In genomic region chr17:43994272-43995149, GRCh38 we compare ENCODE assay signal across 8 cellular contexts. TPM values are rescaled to one million over a fixed set of nuclear protein-coding genes. Genes with fewer than 3 reads are reported as not detected.
DNase-seq lines count a peak whose midpoint lies in the region; ATAC-seq, FAIRE-seq and TF ChIP-seq lines count a peak whose summit lies in the region.

No MANE protein-coding gene starts in this region.

- DNase-seq in BE2C (peak; percentile 85), H4 (ENCODE audit: low spot score) (peak; percentile 48), RKO (ENCODE audit: low spot score) (peak; percentile 48), activated gamma-delta T cell treated with Interleukin-2 at 50 U/mL for 16 hours (peak; percentile 56), frontal cortex (ENCODE audit: low spot score in 2 of 2) (peak; percentile 63 to 82), neuronal stem cell (ENCODE audit: low spot score) (no peak), tibial nerve (ENCODE audit: low spot score in 2 of 2) (peak in 1 of 2 donors; percentile 40)

- no peaks in the 10 kb centered on the region for H3K9me3 ChIP-seq in BE2C
- no peaks in the 10 kb centered on the region for H3K9me3 ChIP-seq in neuronal stem cell (replicated peaks in 1 of 2; ENCODE audit: control insufficient read depth in 2 of 2, insufficient read depth in 1 of 2, low read depth in 1 of 2, low read length in 2 of 2)
- no peaks in the 10 kb centered on the region for H3K9me3 ChIP-seq in tibial nerve

- H3K27ac ChIP-seq in neuronal stem cell (replicated peaks; ENCODE audit: low read length) (no peak overlapping the region), tibial nerve (no peak overlapping the region)

- H3K79me1 ChIP-seq in neuronal stem cell (ENCODE audit: low read depth, low read length): no peaks in the 10 kb centered on the region

- H3K4me1 ChIP-seq in BE2C: no peaks in the 10 kb centered on the region
- peaks cover 2 to 3% of the 10 kb centered on the region in 2 donors for H3K4me1 ChIP-seq in neuronal stem cell (ENCODE audit: control insufficient read depth in 2 of 2, insufficient read depth in 1 of 2, low read depth in 1 of 2, low read length in 2 of 2)
- H3K4me1 ChIP-seq in tibial nerve: peaks cover 0 to 11% (median 7%) of the 10 kb centered on the region in 4 donors

- no peak overlapping the region for H3K14ac ChIP-seq in neuronal stem cell (ENCODE audit: low read length)

- peak overlapping the region; percentile 70 for H3K9ac ChIP-seq in neuronal stem cell (ENCODE audit: low read depth, low read length, poor library complexity)

- H2BK12ac ChIP-seq in neuronal stem cell (ENCODE audit: low read length): no peak overlapping the region

- WGBS in neuronal stem cell (ENCODE audit: extremely low coverage in 2 of 2, insufficient read length in 2 of 2, insufficient replicate concordance in 1 of 2), 2 donors: no CpG with 5 or more reads among the region's 52 CpGs
- WGBS in tibial nerve, 2 donors: 5 to 8% methylated on average over 34 to 45 of the region's 52 CpGs

- H2AK5ac ChIP-seq in neuronal stem cell (ENCODE audit: low read depth, low read length): peak overlapping the region; percentile 24

- no peak overlapping the region for H2BK120ac ChIP-seq in neuronal stem cell (ENCODE audit: low read depth, low read length)

- FAIRE-seq in frontal cortex (lab: Jason Lieb, UNC): no peak

- H3K18ac ChIP-seq in neuronal stem cell (ENCODE audit: low read length): peak overlapping the region; percentile 95

- peak overlapping the region; percentile 74 for H2BK15ac ChIP-seq in neuronal stem cell (ENCODE audit: low read length)

- H3K4me3 ChIP-seq in BE2C (ENCODE audit: low read depth, low read length) (peak overlapping the region; percentile 54), neuronal stem cell (ENCODE audit: low read length in 2 of 2) (peak overlapping the region; percentile 4 to 71), tibial nerve (peak overlapping the region in 2 of 4 donors; percentile 20 to 29)

- no peak overlapping the region for H4K8ac ChIP-seq in neuronal stem cell (ENCODE audit: low read depth, low read length)

- no peak overlapping the region for H4K91ac ChIP-seq in neuronal stem cell (ENCODE audit: low read depth, low read length, poor library complexity)

- no peak for ATAC-seq in GM19351 (IDR thresholded peaks at IDR 0.05; ENCODE audit: unreplicated experiment)

- H3K4me2 ChIP-seq in neuronal stem cell (ENCODE audit: insufficient read depth, low read length, poor library complexity, severe bottlenecking): peak overlapping the region; percentile 76

- no peak for TF ChIP-seq EP300 in tibial nerve (IDR thresholded peaks at IDR 0.05)

- no peak for TF ChIP-seq POLR2A in tibial nerve (IDR thresholded peaks at IDR 0.05)

- peak overlapping the region; percentile 93 for H2AFZ ChIP-seq in neuronal stem cell (ENCODE audit: low read length)

- peak overlapping the region; percentile 81 for H3K23ac ChIP-seq in neuronal stem cell (ENCODE audit: low read depth, low read length, poor library complexity)

- H3K4ac ChIP-seq in neuronal stem cell (ENCODE audit: low read length): no peak overlapping the region

- H3K27me3 ChIP-seq in BE2C: no peaks in the 10 kb centered on the region
- H3K27me3 ChIP-seq in neuronal stem cell (ENCODE audit: control insufficient read depth in 3 of 3, insufficient read depth in 3 of 3, low read depth in 1 of 3, low read length in 3 of 3): peaks cover 0 to 35% (median 9%) of the 10 kb centered on the region in 3 experiments
- peaks cover 0 to 13% of the 10 kb centered on the region in 2 donors for H3K27me3 ChIP-seq in tibial nerve

- H2BK5ac ChIP-seq in neuronal stem cell (ENCODE audit: low read length): peak overlapping the region; percentile 63

- peak; percentile 89 for TF ChIP-seq CTCF in BE2C (IDR thresholded peaks at IDR 0.05; ENCODE audit: low read depth, low read length)
- TF ChIP-seq CTCF in tibial nerve (IDR thresholded peaks at IDR 0.05): peak; percentile 57 to 87 (median 75)

- H3K36me3 ChIP-seq in BE2C: no peaks in the 10 kb centered on the region
- H3K36me3 ChIP-seq in neuronal stem cell (replicated peaks in 1 of 2; ENCODE audit: control insufficient read depth in 2 of 2, insufficient read depth in 2 of 2, low read length in 2 of 2): no peaks in the 10 kb centered on the region
- H3K36me3 ChIP-seq in tibial nerve: no peaks in the 10 kb centered on the region

RNA-seq across cellular contexts. Expression of gene NAGS, which starts 9.9 kb away (rescaled TPM):
- polyA plus RNA-seq in BE2C (2012; ENCODE audit: insufficient read depth, insufficient read length, low read depth): 0.86 TPM
- 1.0 and 3.1 TPM in 2 replicates for total RNA-seq in H4 (2014; rRNA removed; shearing (Covaris generic))
- total RNA-seq in frontal cortex: 0.41 TPM
- polyA plus RNA-seq in neuronal stem cell (2013, experiment 1 of 2): 1.6 TPM
- polyA plus RNA-seq in neuronal stem cell (2013, experiment 2 of 2): 1.4 TPM
- total RNA-seq in tibial nerve: 1 to 10 TPM in 3 of 4 donors, under 1 TPM in 1; 0.84 to 7.2 (median 1.8) TPM

RNA-seq across cellular contexts. Expression of gene TMEM101, which starts 20.3 kb away (rescaled TPM):
- polyA plus RNA-seq in BE2C (2012; ENCODE audit: insufficient read depth, insufficient read length, low read depth): 67.5 TPM
- total RNA-seq in H4 (2014; rRNA removed; shearing (Covaris generic)): 45.9 and 54.9 TPM in 2 replicates
- 41.2 TPM for total RNA-seq in frontal cortex
- polyA plus RNA-seq in neuronal stem cell (2013, experiment 1 of 2): 24.5 TPM
- 24.9 TPM for polyA plus RNA-seq in neuronal stem cell (2013, experiment 2 of 2)
- 10 to 100 TPM; 28.6 to 41.2 (median 34.5) TPM for total RNA-seq in tibial nerve

RNA-seq across cellular contexts. Expression of gene PYY, which starts 40.8 kb away (rescaled TPM):
- polyA plus RNA-seq in BE2C (2012; ENCODE audit: insufficient read depth, insufficient read length, low read depth): 4.2 TPM
- 0.17 TPM in 1 of 2 replicates, not detected in the other for total RNA-seq in H4 (2014; rRNA removed; shearing (Covaris generic))
- total RNA-seq in frontal cortex (not detected), tibial nerve (1 to 10 TPM in 1 of 4 donors, not detected in 3; 2.0 TPM)
- 0.70 TPM for polyA plus RNA-seq in neuronal stem cell (2013, experiment 1 of 2)
- 0.65 TPM for polyA plus RNA-seq in neuronal stem cell (2013, experiment 2 of 2)

RNA-seq across cellular contexts. Expression of gene PPY, which starts 52.2 kb away (rescaled TPM):
- polyA plus RNA-seq in BE2C (2012; ENCODE audit: insufficient read depth, insufficient read length, low read depth): not detected
- not detected in 2 replicates for total RNA-seq in H4 (2014; rRNA removed; shearing (Covaris generic))
- total RNA-seq in frontal cortex: not detected
- not detected for polyA plus RNA-seq in neuronal stem cell (2013, experiment 1 of 2)
- polyA plus RNA-seq in neuronal stem cell (2013, experiment 2 of 2): not detected
- total RNA-seq in tibial nerve: not detected
